In the genomic region with DNA sequence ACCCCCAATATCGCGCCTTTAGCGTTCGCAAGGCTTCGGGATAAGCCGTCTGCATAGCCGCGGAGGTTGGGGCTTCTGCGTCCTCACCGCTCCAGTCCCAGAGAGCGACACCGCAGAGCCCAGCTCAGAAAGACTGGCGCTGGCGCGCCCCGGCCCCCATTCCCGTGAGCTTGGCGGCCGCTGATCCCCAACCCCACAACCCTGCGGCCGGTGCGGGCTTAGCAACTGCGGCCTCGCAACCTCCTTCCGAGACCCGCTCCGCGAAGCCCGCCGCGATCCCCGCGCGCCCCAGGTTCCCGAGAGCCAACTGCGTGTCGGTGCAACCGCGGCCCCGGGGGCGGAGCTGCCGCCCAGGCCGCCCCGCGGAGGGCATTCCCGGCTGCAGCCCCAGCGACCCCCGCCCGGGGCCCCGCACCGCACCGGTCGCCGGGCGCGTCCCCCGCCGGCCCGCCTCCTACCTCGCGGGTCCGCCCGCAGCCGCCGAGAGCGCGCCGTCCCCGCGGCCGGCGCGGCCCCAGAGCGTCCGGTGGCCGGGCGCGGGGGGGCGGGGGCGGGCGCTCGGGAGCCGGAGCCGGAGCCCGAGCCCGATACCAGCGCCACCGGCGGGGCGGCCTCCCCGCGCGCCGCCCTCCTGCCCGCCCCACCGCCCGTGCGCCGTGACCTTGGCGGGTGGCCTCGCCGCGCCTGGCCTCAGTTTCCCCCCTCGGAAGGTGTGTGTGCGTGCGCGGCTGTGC, we compare ENCODE assay signal across 8 cellular contexts.
DNase-seq lines count a peak whose midpoint lies in the region; ATAC-seq and TF ChIP-seq lines count a peak whose summit lies in the region.

No MANE protein-coding gene starts in this region.

- peak in 1 of 2 donors; percentile 54 for TF ChIP-seq POLR2A in thyroid gland (IDR thresholded peaks at IDR 0.05)

- H3K27me3 Mint-ChIP-seq in MCF 10A (ENCODE audit: insufficient read depth, unreplicated experiment): no peaks in the 10 kb centered on the region

- CTCF ChIA-PET in MCF 10A (lab: Yijun Ruan, JAX): interaction anchor here (1.3 to 4.1 kb wide), 3 partner anchors 11 to 152 kb away, joined by 3 to 22 read pairs (median 7); a partner anchor contains a TSS

- H3K4me1 ChIP-seq in left lung (peaks cover 0 to 73% of the 10 kb centered on the region in 2 donors), thyroid gland (peaks cover 4 to 11% of the 10 kb centered on the region in 2 donors)

- H3K4me3 Mint-ChIP-seq in MCF 10A (ENCODE audit: unreplicated experiment): peak overlapping the region; percentile 90

- peak; percentile 35 for DNase-seq in activated CD4-positive, alpha-beta T cell treated with anti-CD3 and anti-CD28 coated beads for 48 hours
- DNase-seq in activated CD4-positive, alpha-beta T cell treated with anti-CD3 and anti-CD28 coated beads for 1 hour: no peak
- DNase-seq in M059J (ENCODE audit: low read depth) (peak; percentile 26), MCF 10A (ENCODE audit: unreplicated experiment) (no peak), left lung (peak in 1 of 2 donors; percentile 88), thyroid gland (peak; percentile 32), amniotic stem cell (lab: John Stamatoyannopoulos, UW) (no peak)

- no CpG with 5 or more reads among the region's 107 CpGs for WGBS in thyroid gland, 2 donors

- no peak overlapping the region for H3K27ac Mint-ChIP-seq in MCF 10A (ENCODE audit: low read depth, unreplicated experiment)

- H3K4me3 ChIP-seq in left lung (peak overlapping the region; percentile 52 to 68), thyroid gland (replicated peaks in 1 of 3) (peak overlapping the region; percentile 55 to 95 (median 73))

- intact Hi-C loops in MCF 10A (cut with micrococcal nuclease): no loop called here
- intact Hi-C loops in left lung (cut with DNase I): no loop called here
- intact Hi-C loops in thyroid gland (cut with DNase I): no loop called here

- no peaks in the 10 kb centered on the region for H3K9me3 ChIP-seq in left lung
- no peaks in the 10 kb centered on the region for H3K9me3 ChIP-seq in thyroid gland

- TF ChIP-seq CTCF in MCF 10A (IDR thresholded peaks at IDR 0.05; ENCODE audit: unreplicated experiment) (no peak), left lung (IDR thresholded peaks at IDR 0.05) (no peak), thyroid gland (IDR thresholded peaks at IDR 0.05) (no peak)

- no peaks in the 10 kb centered on the region for H3K9me3 Mint-ChIP-seq in MCF 10A (ENCODE audit: unreplicated experiment)

- peaks cover 0 to 7% of the 10 kb centered on the region in 2 donors for H3K36me3 ChIP-seq in left lung
- H3K36me3 ChIP-seq in thyroid gland: no peaks in the 10 kb centered on the region

- no peaks in the 10 kb centered on the region for H3K36me3 Mint-ChIP-seq in MCF 10A (ENCODE audit: insufficient read depth, unreplicated experiment)

- no peaks in the 10 kb centered on the region for H3K4me1 Mint-ChIP-seq in MCF 10A (ENCODE audit: insufficient read depth, unreplicated experiment)

- BruUV-seq in MCF 10A (replicated peaks; lab: Mats Ljungman, UMichigan): no TSS peak

- H3K27ac ChIP-seq in left lung (peak overlapping the region; percentile 64 to 82), thyroid gland (peak overlapping the region; percentile 50 to 79 (median 79))

- peak; percentile 2 for ATAC-seq in left lung
- no peak for ATAC-seq in HG03457 (IDR thresholded peaks at IDR 0.05; ENCODE audit: unreplicated experiment)

- POLR2A ChIA-PET in MCF 10A (lab: Yijun Ruan, JAX): interaction anchor here (0.5 to 1.0 kb wide), 3 partner anchors 27 to 291 kb away, joined by 3 to 4 read pairs (median 3); no protein-coding TSS in a partner anchor

- H3K27me3 ChIP-seq in left lung (peaks cover 0 to 5% of the 10 kb centered on the region in 2 donors), thyroid gland (no peaks in the 10 kb centered on the region)

Comparison
In these comparisons a context has a peak if more than half of its experiments do, and no peak if none do; other contexts are left out.
1. DNase-seq: peak in activated CD4-positive, alpha-beta T cell treated with anti-CD3 and anti-CD28 coated beads for 48 hours (single experiment), M059J (single experiment) and thyroid gland (2 of 2); none in activated CD4-positive, alpha-beta T cell treated with anti-CD3 and anti-CD28 coated beads for 1 hour (single experiment), MCF 10A (single experiment) and amniotic stem cell (single experiment).